21 cellular contexts compared by ENCODE assay signal in the genomic region with DNA sequence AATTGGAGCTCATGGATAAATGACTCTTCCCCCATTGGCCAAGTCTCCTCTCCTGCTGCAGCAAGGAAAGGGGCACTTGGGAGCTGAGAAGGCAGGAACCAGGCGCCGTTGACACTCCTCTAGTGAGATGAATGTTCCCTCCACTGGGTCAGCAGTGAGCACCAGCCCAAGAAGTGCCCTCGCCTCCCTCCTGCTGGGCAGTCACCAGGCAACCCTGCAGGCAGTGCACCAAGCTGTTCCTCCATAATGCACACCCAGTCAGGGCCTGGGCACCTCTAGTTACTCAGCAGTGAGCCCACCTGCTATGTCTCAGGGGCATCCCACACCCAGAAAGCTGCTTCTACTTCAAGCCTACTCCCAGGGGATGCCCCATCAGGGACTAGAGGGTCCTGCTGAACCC.
DNase-seq lines count a peak whose midpoint lies in the region; ATAC-seq and TF ChIP-seq lines count a peak whose summit lies in the region.
"Had no signal": no experiment of that assay in that cellular context is flagged by ENCODE, and none has a peak within 500 bp of the region (broad histone marks: within the 10 kb centered on the region; RNA-seq: fewer than 3 reads in every experiment).

No MANE protein-coding gene starts in this region.

- no peak overlapping the region for H3K4me3 Mint-ChIP-seq in dendritic cell treated with granulocyte-macrophage colony-stimulating factor and Interleukin-4, amounts not matched to agents 40 ng/mL and 50 ng/mL, for 4 days
- H3K4me3 Mint-ChIP-seq in osteocyte (ENCODE audit: unreplicated experiment), result no peak overlapping the region
- H3K4me3 Mint-ChIP-seq: natural killer cell treated with Interleukin-12 subunit alpha and Interleukin-12 subunit beta and Interleukin-15 and Interleukin-18, amount 100 ng/mL, for 72 hours; stimulated activated naive CD8-positive, alpha-beta T cell treated with anti-CD3 and anti-CD28 coated beads, Interleukin-15, Interleukin-2, amounts not matched to agents 100 ng/mL and 50 ng/mL, for 24 hours had no signal

- H3K27me3 Mint-ChIP-seq in dendritic cell treated with granulocyte-macrophage colony-stimulating factor and Interleukin-4, amounts not matched to agents 40 ng/mL and 50 ng/mL, for 4 days, result peaks cover 3% of the 10 kb centered on the region
- no peaks in the 10 kb centered on the region for H3K27me3 Mint-ChIP-seq in osteocyte (ENCODE audit: unreplicated experiment)

- DNase-seq in NCI-H345 (lab: John Stamatoyannopoulos, UW) (peak; percentile 16), NCI-H345 treated with DMSO at 0.1 percent for 48 hours (lab: John Stamatoyannopoulos, UW; ENCODE audit: unreplicated experiment) (no peak), osteocyte (ENCODE audit: extremely low spot score, unreplicated experiment) (no peak), aorta (no peak), NCI-H446 treated with DMSO at 0.1 percent for 48 hours (lab: John Stamatoyannopoulos, UW) (no peak), ecto neural progenitor cell (ENCODE audit: low spot score) (no peak)
- DNase-seq: activated CD8-positive, alpha-beta memory T cell treated with anti-CD3 and anti-CD28 coated beads, Interleukin-2, amount 50 U/mL, for 4 hours; effector memory CD4-positive, alpha-beta T cell; IMR-90; kidney glomerular epithelial cell; NCI-H1694; NCI-H2227 treated with DMSO at 0.1 percent for 48 hours; posterior cingulate gyrus; stimulated activated CD4-positive, alpha-beta T cell treated with anti-CD3 and anti-CD28 coated beads, Interleukin-2, amount 100 ng/mL, for 48 hours had no signal

- no peak overlapping the region for H3K4me3 ChIP-seq in aorta (ENCODE audit: low read length in 2 of 2)
- H3K4me3 ChIP-seq: SJSA1, skin epidermis had no signal

- H3K36me3 ChIP-seq in aorta (ENCODE audit: control insufficient read depth in 1 of 2, insufficient read depth in 2 of 2, low read length in 1 of 2), result no peaks in the 10 kb centered on the region
- H3K36me3 ChIP-seq: SJSA1 had no signal

- H3K4me1 Mint-ChIP-seq in dendritic cell treated with granulocyte-macrophage colony-stimulating factor and Interleukin-4, amounts not matched to agents 40 ng/mL and 50 ng/mL, for 4 days (ENCODE audit: low read depth), result peaks cover 53% of the 10 kb centered on the region
- H3K4me1 Mint-ChIP-seq in osteocyte (ENCODE audit: unreplicated experiment), result peaks cover 72% of the 10 kb centered on the region

- H3K27ac ChIP-seq in aorta (ENCODE audit: low read depth in 1 of 2, low read length in 2 of 2), result peak overlapping the region; percentile 9 to 47
- H3K27ac ChIP-seq: SJSA1 had no signal

- H3K27me3 ChIP-seq in aorta (ENCODE audit: control insufficient read depth in 1 of 2, insufficient read depth in 2 of 2, low read length in 1 of 2), result no peaks in the 10 kb centered on the region
- H3K27me3 ChIP-seq: SJSA1 had no signal

- H3K4me1 ChIP-seq in aorta (ENCODE audit: control insufficient read depth in 1 of 2, insufficient read depth in 2 of 2, low read length in 2 of 2), result peaks cover 3 to 12% of the 10 kb centered on the region in 2 donors
- H3K4me1 ChIP-seq: SJSA1 had no signal

- no peaks in the 10 kb centered on the region for H3K36me3 Mint-ChIP-seq in dendritic cell treated with granulocyte-macrophage colony-stimulating factor and Interleukin-4, amounts not matched to agents 40 ng/mL and 50 ng/mL, for 4 days (ENCODE audit: low read depth)
- peaks cover 8% of the 10 kb centered on the region for H3K36me3 Mint-ChIP-seq in osteocyte (ENCODE audit: unreplicated experiment)
- H3K36me3 Mint-ChIP-seq: natural killer cell treated with Interleukin-12 subunit alpha and Interleukin-12 subunit beta and Interleukin-15 and Interleukin-18, amount 100 ng/mL, for 72 hours had no signal

- TF ChIP-seq CTCF in osteocyte (IDR thresholded peaks at IDR 0.05), result no peak

- H3K9me3 ChIP-seq in aorta (ENCODE audit: control insufficient read depth, low read length), result no peaks in the 10 kb centered on the region
- H3K9me3 ChIP-seq: SJSA1 had no signal

- 63 to 67% methylated on average over 3 of the region's 3 CpGs for WGBS in aorta, 2 donors

- intact Hi-C loops in dendritic cell treated with granulocyte-macrophage colony-stimulating factor and Interleukin-4, amounts not matched to agents 40 ng/mL and 50 ng/mL, for 4 days (cut with micrococcal nuclease), result no loop called here
- intact Hi-C loops in aorta (cut with DNase I), result loop anchor here in 1 of 2 donors (10.0 kb wide), 1 partner anchor 81 kb away; a partner anchor contains a TSS

- H3K27ac Mint-ChIP-seq in dendritic cell treated with granulocyte-macrophage colony-stimulating factor and Interleukin-4, amounts not matched to agents 40 ng/mL and 50 ng/mL, for 4 days, result peak overlapping the region; percentile 88
- H3K27ac Mint-ChIP-seq in osteocyte (ENCODE audit: unreplicated experiment), result peak overlapping the region; percentile 93
- H3K27ac Mint-ChIP-seq: natural killer cell treated with Interleukin-12 subunit alpha and Interleukin-12 subunit beta and Interleukin-15 and Interleukin-18, amount 100 ng/mL, for 72 hours; stimulated activated naive CD8-positive, alpha-beta T cell treated with anti-CD3 and anti-CD28 coated beads, Interleukin-15, Interleukin-2, amounts not matched to agents 100 ng/mL and 50 ng/mL, for 24 hours had no signal

- no peak for ATAC-seq in aorta (ENCODE audit: low FRiP score)
- no peak for ATAC-seq in HG02840 (IDR thresholded peaks at IDR 0.05; ENCODE audit: low FRiP score, unreplicated experiment)
- ATAC-seq: Panc1 had no signal

- no peaks in the 10 kb centered on the region for H3K9me3 Mint-ChIP-seq in dendritic cell treated with granulocyte-macrophage colony-stimulating factor and Interleukin-4, amounts not matched to agents 40 ng/mL and 50 ng/mL, for 4 days
- H3K9me3 Mint-ChIP-seq in osteocyte (ENCODE audit: unreplicated experiment), result no peaks in the 10 kb centered on the region
- H3K9me3 Mint-ChIP-seq: natural killer cell treated with Interleukin-12 subunit alpha and Interleukin-12 subunit beta and Interleukin-15 and Interleukin-18, amount 100 ng/mL, for 72 hours; stimulated activated naive CD8-positive, alpha-beta T cell treated with anti-CD3 and anti-CD28 coated beads, Interleukin-15, Interleukin-2, amounts not matched to agents 100 ng/mL and 50 ng/mL, for 24 hours had no signal
